In genomic region chr14:62001988-62002387, GRCh38 we compare ENCODE assay signal across 22 cellular contexts.
DNase-seq lines count a peak whose midpoint lies in the region; ATAC-seq and TF ChIP-seq lines count a peak whose summit lies in the region.
"Had no signal": no experiment of that assay in that cellular context is flagged by ENCODE, and none has a peak within 500 bp of the region (broad histone marks: within the 10 kb centered on the region; RNA-seq: fewer than 3 reads in every experiment).

No MANE protein-coding gene starts in this region.

- H2BK20ac ChIP-seq in IMR-90 (ENCODE audit: low read depth, low read length): peak overlapping the region; percentile 72; the same call in 1 of the 2 replicates

- no TSS peak for BruUV-seq in IMR-90 (replicated peaks; lab: Mats Ljungman, UMichigan)

- no peaks in the 10 kb centered on the region for H3K9me3 ChIP-seq in IMR-90 (ENCODE audit: control insufficient read depth, insufficient read depth, low read length)
- no peaks in the 10 kb centered on the region for H3K9me3 ChIP-seq in endodermal cell (ENCODE audit: control insufficient read depth, low read length)
- H3K9me3 ChIP-seq: A549, Caco-2, Peyer's patch, SK-N-SH had no signal

- H4K91ac ChIP-seq in IMR-90 (ENCODE audit: insufficient read depth, low read depth, low read length): peak overlapping the region; percentile 31; the same call in 1 of the 2 replicates

- H2AK9ac ChIP-seq in IMR-90 (replicated peaks; ENCODE audit: low read depth, low read length, poor library complexity): no peak overlapping the region

- no peak overlapping the region for H3K4me3 ChIP-seq in IMR-90 (ENCODE audit: insufficient read depth, low read depth, low read length)
- no peak overlapping the region for H3K4me3 ChIP-seq in endodermal cell (ENCODE audit: low read length)
- H3K4me3 ChIP-seq: A549, Peyer's patch had no signal

- 0 out of 2 replicates have a peak, but pooled peaks cover 3% of the 10 kb centered on the region for H3K9me1 ChIP-seq in IMR-90 (ENCODE audit: insufficient read depth, low read length)

- H3K27me3 Mint-ChIP-seq in chondrocyte (ENCODE audit: low read depth) (no peaks in the 10 kb centered on the region), endodermal cell (ENCODE audit: insufficient read depth) (no peaks in the 10 kb centered on the region)

- H3K56ac ChIP-seq in IMR-90 (ENCODE audit: extremely low read depth, insufficient read depth, low read length): no peak overlapping the region; the same call in 1 of the 2 replicates

- in situ Hi-C loops in IMR-90 (cut with MboI; ENCODE audit: low sequenced_read_pairs): no loop called here

- peaks cover 0 to 15% of the 10 kb centered on the region in 2 experiments; a peak in 1 of 4 replicates for H3K79me1 ChIP-seq in IMR-90 (ENCODE audit: low read depth in 1 of 2, low read length in 2 of 2)

- peak overlapping the region; percentile 36; the same call in 1 of the 2 replicates for H3K23ac ChIP-seq in IMR-90 (ENCODE audit: low read depth, low read length)

- no peak for TF ChIP-seq RAD21 in IMR-90 (IDR thresholded peaks at IDR 0.05; ENCODE audit: low read length)

- no peak for TF ChIP-seq POLR2A in IMR-90 (IDR thresholded peaks at IDR 0.05; ENCODE audit: low read depth, low read length)

- TF ChIP-seq CTCF in IMR-90 (conservative IDR thresholded peaks at IDR 0.05; ENCODE audit: low read depth, low read length): no peak
- no peak for TF ChIP-seq CTCF in chondrocyte (IDR thresholded peaks at IDR 0.05)
- no peak for TF ChIP-seq CTCF in foreskin keratinocyte (conservative IDR thresholded peaks at IDR 0.05)
- TF ChIP-seq CTCF in endodermal cell (conservative IDR thresholded peaks at IDR 0.05): no peak

- H4K20me1 ChIP-seq in IMR-90 (ENCODE audit: insufficient read depth, low read length): no peaks in the 10 kb centered on the region

- H2AFZ ChIP-seq in IMR-90 (replicated peaks; ENCODE audit: low read length, poor library complexity): no peak overlapping the region

- H2BK120ac ChIP-seq in IMR-90 (ENCODE audit: low read depth, low read length): peak overlapping the region; percentile 78

- peak overlapping the region; percentile 89 for H2BK5ac ChIP-seq in IMR-90 (ENCODE audit: low read depth, low read length, poor library complexity, severe bottlenecking)

- H4K8ac ChIP-seq in IMR-90 (ENCODE audit: low read depth in 2 of 2, low read length in 2 of 2): peak overlapping the region; percentile 20 to 78; a peak in 1 of 4 replicates

- H3K9ac ChIP-seq in IMR-90 (ENCODE audit: low read depth, low read length) (no peak overlapping the region), endodermal cell (ENCODE audit: extremely low read depth, low read length, poor library complexity, severe bottlenecking) (no peak overlapping the region)
- H3K9ac ChIP-seq: SK-N-SH had no signal

- H3K4me1 Mint-ChIP-seq in chondrocyte (ENCODE audit: low read depth): peaks cover 63% of the 10 kb centered on the region
- peaks cover 5% of the 10 kb centered on the region for H3K4me1 Mint-ChIP-seq in endodermal cell

- no peak overlapping the region for H3K27ac ChIP-seq in IMR-90 (ENCODE audit: insufficient read depth, low read length)
- H3K27ac ChIP-seq in foreskin keratinocyte: peak overlapping the region; percentile 70
- no peak overlapping the region for H3K27ac ChIP-seq in endodermal cell (ENCODE audit: low read depth, low read length)
- H3K27ac ChIP-seq: A549, Peyer's patch had no signal

- H3K36me3 Mint-ChIP-seq in chondrocyte (ENCODE audit: low read depth) (peaks cover 13% of the 10 kb centered on the region), endodermal cell (ENCODE audit: low read depth) (no peaks in the 10 kb centered on the region)

- H2AK5ac ChIP-seq in IMR-90 (ENCODE audit: low read depth, low read length): no peak overlapping the region; the same call in 1 of the 2 replicates

- H3K14ac ChIP-seq in IMR-90 (replicated peaks; ENCODE audit: low read depth, low read length): peak overlapping the region; percentile 60

- H4K5ac ChIP-seq in IMR-90 (ENCODE audit: low read depth, low read length): peak overlapping the region; percentile 9; the same call in 1 of the 2 replicates

- CTCF ChIA-PET in IMR-90 (lab: Yijun Ruan, JAX): no interaction called here

- H3K9me3 Mint-ChIP-seq in chondrocyte (ENCODE audit: low read depth) (peaks cover 35% of the 10 kb centered on the region), endodermal cell (peaks cover 6% of the 10 kb centered on the region)

- DNase-seq in EL: peak; percentile 10
- no peak for DNase-seq in IMR-90
- DNase-seq in chondrocyte (ENCODE audit: low spot score): no peak
- DNase-seq in foreskin keratinocyte: peak in 1 of 2 donors; percentile 46
- DNase-seq in endodermal cell: no peak
- no peak for DNase-seq in COLO829 (ENCODE audit: low spot score)
- DNase-seq: AML-193, Caco-2, GOT3, Karpas-422, MM.1S, NCI-H1092 treated with DMSO at 0.1 percent for 48 hours, NCI-H1694 treated with DMSO at 0.1 percent for 48 hours, NCI-H2107, NCI-H2227 treated with DMSO at 0.1 percent for 48 hours, NCI-H524, Peyer's patch, Right ventricle myocardium superior, SK-N-SH had no signal

- H3K27me3 ChIP-seq in IMR-90 (ENCODE audit: control insufficient read depth, insufficient read depth, low read length) (no peaks in the 10 kb centered on the region), foreskin keratinocyte (no peaks in the 10 kb centered on the region), endodermal cell (ENCODE audit: control insufficient read depth, insufficient read depth, low read length, poor library complexity, severe bottlenecking) (no peaks in the 10 kb centered on the region)
- H3K27me3 ChIP-seq: Peyer's patch had no signal

- dilution Hi-C loops in IMR-90 (cut with HindIII; ENCODE audit: low sequenced_read_pairs, unreplicated experiment): no loop called here

- peak overlapping the region; percentile 37; the same call in 1 of the 2 replicates for H3K18ac ChIP-seq in IMR-90 (ENCODE audit: low read depth, low read length)

- H3K4me3 Mint-ChIP-seq in chondrocyte (ENCODE audit: unreplicated experiment) (peak overlapping the region; percentile 23), endodermal cell (no peak overlapping the region)

- ATAC-seq in IMR-90 (ENCODE audit: low read depth): no peak
- no peak for ATAC-seq in foreskin keratinocyte
- ATAC-seq in GM18867 (IDR thresholded peaks at IDR 0.05; ENCODE audit: unreplicated experiment): no peak
- ATAC-seq in GM18873 (IDR thresholded peaks at IDR 0.05; ENCODE audit: low FRiP score, unreplicated experiment): no peak
- ATAC-seq: A549 had no signal

- peak overlapping the region; percentile 48; the same call in 1 of the 2 replicates for H3K4me2 ChIP-seq in IMR-90 (ENCODE audit: low read depth, low read length)
- H3K4me2 ChIP-seq: A549, SK-N-SH had no signal

- POLR2A ChIA-PET in IMR-90 (lab: Charles Lee; ENCODE audit: unreplicated experiment): no interaction called here

- peak overlapping the region; percentile 89 for H3K27ac Mint-ChIP-seq in chondrocyte (ENCODE audit: unreplicated experiment)
- no peak overlapping the region for H3K27ac Mint-ChIP-seq in endodermal cell

- WGBS in IMR-90 (ENCODE audit: extremely low coverage in 2 of 2, insufficient read length in 1 of 2), 2 experiments: no CpG with 5 or more reads among the region's 2 CpGs
- 91% methylated on average over 2 of the region's 2 CpGs; no CpG with 5 or more reads in 1 of the 2 experiments for WGBS in endodermal cell (ENCODE audit: insufficient coverage in 1 of 2, insufficient read length in 1 of 2), 2 experiments

- H3K36me3 ChIP-seq in IMR-90 (ENCODE audit: control insufficient read depth, insufficient read depth, low read length) (no peaks in the 10 kb centered on the region), endodermal cell (ENCODE audit: control insufficient read depth, insufficient read depth, low read length) (no peaks in the 10 kb centered on the region)
- H3K36me3 ChIP-seq: Peyer's patch had no signal

- intact Hi-C loops in IMR-90 (cut with micrococcal nuclease): no loop called here

- H3K4me1 ChIP-seq in IMR-90 (ENCODE audit: control insufficient read depth, insufficient read depth, low read length): peaks cover 4% of the 10 kb centered on the region; the same call in 1 of the 2 replicates
- peaks cover 11% of the 10 kb centered on the region for H3K4me1 ChIP-seq in foreskin keratinocyte
- no peaks in the 10 kb centered on the region for H3K4me1 ChIP-seq in endodermal cell (ENCODE audit: control insufficient read depth, insufficient read depth, low read length)
- H3K4me1 ChIP-seq: A549, Caco-2, Peyer's patch had no signal

- peak overlapping the region; percentile 49; the same call in 1 of the 2 replicates for H3K4ac ChIP-seq in IMR-90 (ENCODE audit: low read depth, low read length)

- no peak overlapping the region; the same call in 2 of the 3 replicates for H2BK15ac ChIP-seq in IMR-90 (ENCODE audit: low read depth, low read length)

TF ChIP-seq in IMR-90, 13 proteins besides CTCF, POLR2A, EP300 and RAD21:
- TF ChIP-seq RFX5 (IDR thresholded peaks at IDR 0.05; ENCODE audit: low read depth, low read length) (no peak), ELK1 (IDR thresholded peaks at IDR 0.05; ENCODE audit: borderline replicate concordance, low read depth, low read length) (no peak), MAZ (IDR thresholded peaks at IDR 0.05; ENCODE audit: borderline replicate concordance, low read depth, low read length) (no peak), SMC3 (IDR thresholded peaks at IDR 0.05; ENCODE audit: low read depth, low read length) (no peak), NFE2L2 (IDR thresholded peaks at IDR 0.05; ENCODE audit: low read depth, low read length) (no peak), CEBPB (IDR thresholded peaks at IDR 0.05; ENCODE audit: low read depth, low read length) (no peak)
